In the genomic region with DNA sequence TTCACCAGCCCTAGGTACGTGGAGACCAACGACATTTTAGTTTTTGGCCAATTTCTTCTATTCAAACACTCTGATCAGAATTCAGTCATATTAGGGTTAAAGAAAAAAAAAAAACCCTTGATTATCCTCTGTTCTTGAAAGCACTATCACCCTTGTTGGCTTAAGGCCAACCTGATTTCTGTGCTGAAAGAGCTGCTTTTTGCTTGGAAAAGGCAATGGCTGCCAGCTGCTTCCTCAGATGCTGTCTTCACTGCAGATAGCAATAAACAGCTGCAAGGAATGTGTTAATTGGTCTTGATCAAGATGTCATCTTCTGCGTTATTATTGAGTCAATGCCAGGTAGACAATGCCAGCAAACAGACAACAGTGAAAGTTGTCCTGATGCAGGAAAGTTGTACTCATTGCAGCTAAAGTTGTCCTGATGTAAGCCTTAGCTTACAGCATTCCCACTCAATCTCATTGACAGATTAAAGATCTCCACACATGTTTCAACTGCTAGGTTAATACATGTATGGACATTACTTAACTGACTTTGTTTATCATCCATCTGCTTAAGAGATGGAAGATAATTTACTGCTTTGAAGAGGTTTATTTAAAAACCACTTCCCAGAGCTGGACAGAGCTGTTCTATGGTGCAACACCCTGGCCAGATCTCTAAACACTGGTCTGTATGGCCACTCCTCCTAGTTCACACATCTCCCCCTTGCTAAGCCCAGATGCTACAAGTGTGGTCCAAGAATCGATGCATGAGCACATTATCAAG, we compare ENCODE assay signal across 23 cellular contexts.
DNase-seq lines count a peak whose midpoint lies in the region; ATAC-seq and TF ChIP-seq lines count a peak whose summit lies in the region.
"Had no signal": no experiment of that assay in that cellular context is flagged by ENCODE, and none has a peak within 500 bp of the region (broad histone marks: within the 10 kb centered on the region; RNA-seq: fewer than 3 reads in every experiment).

No MANE protein-coding gene starts in this region.

- H3K4me3 Mint-ChIP-seq in activated T-cell treated with anti-CD3 and anti-CD28 coated beads, Interleukin-2, amount 50 U/mL, for 4 hours = no peak overlapping the region
- H3K4me3 Mint-ChIP-seq: activated CD8-positive, alpha-beta memory T cell treated with anti-CD3 and anti-CD28 coated beads, Interleukin-2, amount 10 ng/mL, durations not matched to agents 7 days and 5 days; activated T-helper 1 cell treated with anti-CD3 and anti-CD28 coated beads, Interleukin-12 subunit alpha, Interleukin-12 subunit beta, Interleukin-2, Interleukin-4 antibody, amounts not matched to agents 30 ng/mL and 10 ng/mL and 1 ng/mL, durations not matched to agents 14 hours and 24 hours and 36 hours; CD8-positive, alpha-beta T cell; T-helper 17 cell had no signal

- peak; percentile 15 for DNase-seq in A673 (ENCODE audit: low spot score)
- DNase-seq in NCI-H1694 (lab: John Stamatoyannopoulos, UW) = peak; percentile 15
- peak in 3 of 5 donors; percentile 35 to 60 (median 38) for DNase-seq in heart left ventricle
- DNase-seq in psoas muscle = no peak
- no peak for DNase-seq in activated T-cell treated with anti-CD3 and anti-CD28 coated beads, Interleukin-2, amount 50 U/mL, for 4 hours
- no peak for DNase-seq in GM19238 (ENCODE audit: insufficient read length, low spot score)
- DNase-seq: activated CD4-positive, alpha-beta T cell treated with anti-CD3 and anti-CD28 coated beads for 4 hours; activated CD8-positive, alpha-beta memory T cell treated with anti-CD3 and anti-CD28 coated beads, Interleukin-2, amount 10 ng/mL, durations not matched to agents 7 days and 5 days; activated naive CD4-positive, alpha-beta T cell treated with anti-CD3 and anti-CD28 coated beads, Interleukin-2, amount 50 U/mL, for 16 hours; CD8-positive, alpha-beta T cell; dermis blood vessel endothelial cell; DMS79; NCI-H146; NCI-H226; NK-92 treated with Interleukin-12 subunit alpha and Interleukin-12 subunit beta, amount 100 ng/mL, for 24 hours; retina; stomach; T-helper 17 cell had no signal

- peak; percentile 30 to 77 (median 64) for ATAC-seq in heart left ventricle
- peak; percentile 28 to 69 (median 49) for ATAC-seq in psoas muscle
- ATAC-seq in activated T-cell treated with anti-CD3 and anti-CD28 coated beads, Interleukin-2, amount 50 U/mL, for 4 hours = no peak
- no peak for ATAC-seq in GM19035 (IDR thresholded peaks at IDR 0.05; ENCODE audit: unreplicated experiment)
- ATAC-seq: activated CD8-positive, alpha-beta memory T cell treated with anti-CD3 and anti-CD28 coated beads, Interleukin-2, amount 10 ng/mL, durations not matched to agents 7 days and 5 days; CD8-positive, alpha-beta T cell; K562; Panc1; T-helper 17 cell had no signal

- H3K9me3 Mint-ChIP-seq in activated T-cell treated with anti-CD3 and anti-CD28 coated beads, Interleukin-2, amount 50 U/mL, for 4 hours = no peaks in the 10 kb centered on the region
- H3K9me3 Mint-ChIP-seq: activated T-helper 1 cell treated with anti-CD3 and anti-CD28 coated beads, Interleukin-12 subunit alpha, Interleukin-12 subunit beta, Interleukin-2, Interleukin-4 antibody, amounts not matched to agents 30 ng/mL and 10 ng/mL and 1 ng/mL, durations not matched to agents 14 hours and 24 hours and 36 hours; CD8-positive, alpha-beta T cell had no signal

- no peak overlapping the region for H3K4me3 ChIP-seq in A673 (ENCODE audit: low read depth, low read length, poor library complexity, severe bottlenecking)
- H3K4me3 ChIP-seq in heart left ventricle = no peak overlapping the region
- no peak overlapping the region for H3K4me3 ChIP-seq in psoas muscle
- H3K4me3 ChIP-seq: cardiac muscle cell, K562, stomach had no signal

- no peak for TF ChIP-seq POLR2A in heart left ventricle (IDR thresholded peaks at IDR 0.05)

- POLR2A ChIA-PET in A673 (lab: Charles Lee; ENCODE audit: low non-redundant PET) = no interaction called here

- H3K36me3 ChIP-seq in A673 (ENCODE audit: insufficient read depth, low read length, poor library complexity, severe bottlenecking) (no peaks in the 10 kb centered on the region), heart left ventricle (no peaks in the 10 kb centered on the region), psoas muscle (ENCODE audit: insufficient read depth in 1 of 2, low read depth in 1 of 2) (peaks cover 0 to 3% of the 10 kb centered on the region in 2 donors)
- H3K36me3 ChIP-seq: cardiac muscle cell, stomach had no signal

- CTCF ChIA-PET in A673 (lab: Charles Lee) = interaction anchor here (0.7 to 1.3 kb wide), 2 partner anchors 140 to 160 kb away, joined by 3 to 4 read pairs; no protein-coding TSS in a partner anchor

- no TSS peak for BruUV-seq in A673 (replicated peaks; lab: Mats Ljungman, UMichigan)

- intact Hi-C loops in A673 (cut with micrococcal nuclease; ENCODE audit: unreplicated experiment) = no loop called here
- intact Hi-C loops in heart left ventricle (cut with DNase I) = loop anchor here in 2 of 10 donors (10.0 kb wide), 2 partner anchors 896 to 936 kb away; a partner anchor contains a TSS
- intact Hi-C loops in psoas muscle (cut with DNase I) = no loop called here

- 53 to 63% (median 56%) methylated on average over 4 of the region's 4 CpGs for WGBS in heart left ventricle, 4 donors
- 21 to 33% (median 23%) methylated on average over 4 of the region's 4 CpGs for WGBS in psoas muscle, 3 donors

- H3K27ac ChIP-seq in A673 (ENCODE audit: low read depth, low read length, poor library complexity, severe bottlenecking) = no peak overlapping the region
- peak overlapping the region in 6 of 12 donors; percentile 42 to 86 (median 74) for H3K27ac ChIP-seq in heart left ventricle
- no peak overlapping the region for H3K27ac ChIP-seq in psoas muscle
- H3K27ac ChIP-seq: cardiac muscle cell had no signal

- no peaks in the 10 kb centered on the region for H3K27me3 ChIP-seq in A673 (replicated peaks; ENCODE audit: insufficient read depth, low read depth, low read length, poor library complexity)
- H3K27me3 ChIP-seq in heart left ventricle = no peaks in the 10 kb centered on the region
- H3K27me3 ChIP-seq in psoas muscle (ENCODE audit: insufficient read depth in 3 of 3, low read length in 2 of 3) = no peaks in the 10 kb centered on the region

- H3K27me3 Mint-ChIP-seq in activated T-cell treated with anti-CD3 and anti-CD28 coated beads, Interleukin-2, amount 50 U/mL, for 4 hours (ENCODE audit: low read depth) = no peaks in the 10 kb centered on the region
- H3K27me3 Mint-ChIP-seq: T-helper 17 cell had no signal

- no peaks in the 10 kb centered on the region for H3K36me3 Mint-ChIP-seq in activated T-cell treated with anti-CD3 and anti-CD28 coated beads, Interleukin-2, amount 50 U/mL, for 4 hours (ENCODE audit: insufficient read depth)
- H3K36me3 Mint-ChIP-seq: activated CD8-positive, alpha-beta memory T cell treated with anti-CD3 and anti-CD28 coated beads, Interleukin-2, amount 10 ng/mL, durations not matched to agents 7 days and 5 days; CD8-positive, alpha-beta T cell had no signal

- H3K4me1 ChIP-seq in A673 (ENCODE audit: insufficient read depth, low read length, poor library complexity, severe bottlenecking) (peaks cover 10% of the 10 kb centered on the region), heart left ventricle (peaks cover 0 to 24% (median 6%) of the 10 kb centered on the region in 12 donors), psoas muscle (no peaks in the 10 kb centered on the region)

- TF ChIP-seq CTCF in A673 (conservative IDR thresholded peaks at IDR 0.05; ENCODE audit: low read depth, low read length) (no peak), heart left ventricle (IDR thresholded peaks at IDR 0.05) (no peak), psoas muscle (IDR thresholded peaks at IDR 0.05) (no peak)

- H3K9me3 ChIP-seq in A673 (ENCODE audit: low read depth, low read length, poor library complexity, severe bottlenecking) (no peaks in the 10 kb centered on the region), heart left ventricle (no peaks in the 10 kb centered on the region), psoas muscle (no peaks in the 10 kb centered on the region)
- H3K9me3 ChIP-seq: stomach had no signal

- H3K4me1 Mint-ChIP-seq in activated T-cell treated with anti-CD3 and anti-CD28 coated beads, Interleukin-2, amount 50 U/mL, for 4 hours (ENCODE audit: low read depth) = peaks cover 2% of the 10 kb centered on the region
- H3K4me1 Mint-ChIP-seq: activated CD8-positive, alpha-beta memory T cell treated with anti-CD3 and anti-CD28 coated beads, Interleukin-2, amount 10 ng/mL, durations not matched to agents 7 days and 5 days had no signal

Comparison
In these comparisons a context has a peak if more than half of its experiments do, and no peak if none do; other contexts are left out.
1. DNase-seq: peak in A673 (single experiment), NCI-H1694 (single experiment) and heart left ventricle (3 of 5); none in psoas muscle (0 of 2), activated T-cell treated with anti-CD3 and anti-CD28 coated beads, Interleukin-2, amount 50 U/mL, for 4 hours (single experiment) and GM19238 (single experiment).
2. ATAC-seq: peak in heart left ventricle (4 of 4) and psoas muscle (4 of 4); none in activated T-cell treated with anti-CD3 and anti-CD28 coated beads, Interleukin-2, amount 50 U/mL, for 4 hours (0 of 2) and GM19035 (single experiment).